In genomic region chr12:20946732-20947131, GRCh38 we compare ENCODE assay signal across 9 cellular contexts.
DNase-seq lines count a peak whose midpoint lies in the region; ATAC-seq and TF ChIP-seq lines count a peak whose summit lies in the region.
"Had no signal": no experiment of that assay in that cellular context is flagged by ENCODE, and none has a peak within 500 bp of the region (broad histone marks: within the 10 kb centered on the region; RNA-seq: fewer than 3 reads in every experiment).

No MANE protein-coding gene starts in this region.

- H3K9me3 Mint-ChIP-seq in stimulated activated naive CD8-positive, alpha-beta T cell treated with anti-CD3 and anti-CD28 coated beads, Interleukin-15, amount 100 ng/mL, for 72 hours = peaks cover 9 to 13% of the 10 kb centered on the region in 2 donors

- TF ChIP-seq CTCF in LNCAP (IDR thresholded peaks at IDR 0.05) (peak; percentile 73), astrocyte of the spinal cord (IDR thresholded peaks at IDR 0.05; ENCODE audit: low read depth, low read length) (peak; percentile 46)

- no peak overlapping the region for H2BK12ac ChIP-seq in trophoblast cell (ENCODE audit: low read length)

- H3K4me2 ChIP-seq in trophoblast cell (ENCODE audit: low read length) = no peak overlapping the region

- no peaks in the 10 kb centered on the region for H3K27me3 Mint-ChIP-seq in stimulated activated naive CD8-positive, alpha-beta T cell treated with anti-CD3 and anti-CD28 coated beads, Interleukin-15, amount 100 ng/mL, for 72 hours
- H3K27me3 Mint-ChIP-seq: dendritic cell treated with granulocyte-macrophage colony-stimulating factor and Interleukin-4, amounts not matched to agents 40 ng/mL and 50 ng/mL, for 4 days had no signal

- DNase-seq in stimulated activated naive CD8-positive, alpha-beta T cell treated with anti-CD3 and anti-CD28 coated beads, Interleukin-15, Interleukin-2, amounts not matched to agents 100 U/mL and 50 U/mL, for 24 hours = peak; percentile 22
- no peak for DNase-seq in stimulated activated naive CD8-positive, alpha-beta T cell treated with anti-CD3 and anti-CD28 coated beads, Interleukin-15, amount 100 ng/mL, for 72 hours
- peak; percentile 29 for DNase-seq in astrocyte of the spinal cord (ENCODE audit: low read depth, low spot score)
- peak; percentile 12 to 51 for DNase-seq in trophoblast cell
- no peak for DNase-seq in medulla oblongata (ENCODE audit: extremely low spot score)
- DNase-seq in Ammon's horn (ENCODE audit: low spot score) = no peak

- H3K4me3 ChIP-seq in astrocyte of the spinal cord (ENCODE audit: low read depth, low read length) (no peak overlapping the region), trophoblast cell (ENCODE audit: low read depth, low read length) (no peak overlapping the region)

- no peak for ATAC-seq in stimulated activated naive CD8-positive, alpha-beta T cell treated with anti-CD3 and anti-CD28 coated beads, Interleukin-15, Interleukin-2, amounts not matched to agents 100 U/mL and 50 U/mL, for 24 hours
- no peak for ATAC-seq in stimulated activated naive CD8-positive, alpha-beta T cell treated with anti-CD3 and anti-CD28 coated beads, Interleukin-15, amount 100 ng/mL, for 72 hours
- no peak for ATAC-seq in HG03095 (IDR thresholded peaks at IDR 0.05; ENCODE audit: unreplicated experiment)

- no peaks in the 10 kb centered on the region for H3K4me1 ChIP-seq in trophoblast cell (ENCODE audit: control insufficient read depth in 1 of 2, insufficient read depth in 2 of 2, low read length in 2 of 2)

- no peaks in the 10 kb centered on the region for H3K79me1 ChIP-seq in trophoblast cell (ENCODE audit: low read length)

- H3K27me3 ChIP-seq in trophoblast cell (ENCODE audit: insufficient read depth, low read length) = no peaks in the 10 kb centered on the region

- no peak overlapping the region for H2AK5ac ChIP-seq in trophoblast cell (ENCODE audit: low read length)

- no peaks in the 10 kb centered on the region for H3K4me1 Mint-ChIP-seq in stimulated activated naive CD8-positive, alpha-beta T cell treated with anti-CD3 and anti-CD28 coated beads, Interleukin-15, amount 100 ng/mL, for 72 hours

- H3K18ac ChIP-seq in trophoblast cell (ENCODE audit: low read length) = no peak overlapping the region

- H3K36me3 ChIP-seq in trophoblast cell (ENCODE audit: control insufficient read depth in 1 of 2, insufficient read depth in 2 of 2, low read length in 2 of 2) = no peaks in the 10 kb centered on the region

- no peak overlapping the region for H2BK120ac ChIP-seq in trophoblast cell (ENCODE audit: insufficient read depth, low read length, poor library complexity)

- H2AFZ ChIP-seq in trophoblast cell (ENCODE audit: insufficient read depth, low read length, poor library complexity) = no peak overlapping the region

- H3K14ac ChIP-seq in trophoblast cell (ENCODE audit: low read length) = no peak overlapping the region

- no peak overlapping the region for H4K8ac ChIP-seq in trophoblast cell (ENCODE audit: low read depth, low read length)

- in situ Hi-C loops in astrocyte of the spinal cord (cut with HindIII; ENCODE audit: low sequenced_read_pairs) = no loop called here

- no peaks in the 10 kb centered on the region for H3K9me3 ChIP-seq in trophoblast cell (ENCODE audit: insufficient read depth, low read depth, low read length)

- no peak overlapping the region for H4K91ac ChIP-seq in trophoblast cell (ENCODE audit: low read depth, low read length)

- no peak overlapping the region for H4K12ac ChIP-seq in trophoblast cell (ENCODE audit: low read depth, low read length)

- H3K4me3 Mint-ChIP-seq in stimulated activated naive CD8-positive, alpha-beta T cell treated with anti-CD3 and anti-CD28 coated beads, Interleukin-15, amount 100 ng/mL, for 72 hours = no peak overlapping the region
- H3K4me3 Mint-ChIP-seq: dendritic cell treated with granulocyte-macrophage colony-stimulating factor and Interleukin-4, amounts not matched to agents 40 ng/mL and 50 ng/mL, for 4 days had no signal

- H3K27ac Mint-ChIP-seq in stimulated activated naive CD8-positive, alpha-beta T cell treated with anti-CD3 and anti-CD28 coated beads, Interleukin-15, amount 100 ng/mL, for 72 hours = no peak overlapping the region
- H3K27ac Mint-ChIP-seq: dendritic cell treated with granulocyte-macrophage colony-stimulating factor and Interleukin-4, amounts not matched to agents 40 ng/mL and 50 ng/mL, for 4 days had no signal

- H2BK5ac ChIP-seq in trophoblast cell (ENCODE audit: low read depth, low read length, poor library complexity) = no peak overlapping the region

- H3K27ac ChIP-seq in trophoblast cell (ENCODE audit: low read depth, low read length) = no peak overlapping the region

- WGBS in trophoblast cell (ENCODE audit: extremely low coverage, insufficient coverage, insufficient read length) = no CpG with 5 or more reads among the region's 5 CpGs

- H3K79me2 ChIP-seq in trophoblast cell (ENCODE audit: control insufficient read depth, insufficient read depth, low read length, poor library complexity) = no peaks in the 10 kb centered on the region

- no peak overlapping the region for H3K4ac ChIP-seq in trophoblast cell (ENCODE audit: low read depth, low read length)

- no peak overlapping the region for H3K23ac ChIP-seq in trophoblast cell (ENCODE audit: low read length)

- H3K9ac ChIP-seq in trophoblast cell (ENCODE audit: low read length) = no peak overlapping the region

Comparison
In these comparisons a context has a peak if more than half of its experiments do, and no peak if none do; other contexts are left out.
1. DNase-seq: peak in stimulated activated naive CD8-positive, alpha-beta T cell treated with anti-CD3 and anti-CD28 coated beads, Interleukin-15, Interleukin-2, amounts not matched to agents 100 U/mL and 50 U/mL, for 24 hours (single experiment), astrocyte of the spinal cord (single experiment) and trophoblast cell (2 of 2); none in stimulated activated naive CD8-positive, alpha-beta T cell treated with anti-CD3 and anti-CD28 coated beads, Interleukin-15, amount 100 ng/mL, for 72 hours (0 of 2), medulla oblongata (single experiment) and Ammon's horn (single experiment).